In genomic region chr11:86937193-86937806, GRCh38 we compare ENCODE assay signal across 1 cellular context. TPM values are rescaled to one million over a fixed set of nuclear protein-coding genes. Genes with fewer than 3 reads are reported as not detected.
"Had no signal": no experiment of that assay in that cellular context is flagged by ENCODE, and none has a peak within 500 bp of the region (broad histone marks: within the 10 kb centered on the region; RNA-seq: fewer than 3 reads in every experiment).

No MANE protein-coding gene starts in this region.

RNA-seq across cellular contexts. Expression of gene FZD4, which starts 17.9 kb away (rescaled TPM):
- total RNA-seq: naive thymus-derived CD8-positive, alpha-beta T cell had no signal
- polyA plus RNA-seq: naive thymus-derived CD8-positive, alpha-beta T cell had no signal
